31 cellular contexts compared by ENCODE assay signal in genomic region chr18:42619771-42620170, GRCh38.
"Had no signal": no experiment of that assay in that cellular context is flagged by ENCODE, and none has a peak within 500 bp of the region (broad histone marks: within the 10 kb centered on the region; RNA-seq: fewer than 3 reads in every experiment).

No MANE protein-coding gene starts in this region.

- H3K27me3 ChIP-seq: ascending aorta, cardiac muscle cell had no signal

- H3K9me3 ChIP-seq: ascending aorta had no signal

- H3K27ac ChIP-seq: ascending aorta, cardiac muscle cell, WERI-Rb-1 had no signal

- DNase-seq: activated CD4-positive, alpha-beta memory T cell treated with anti-CD3 and anti-CD28 coated beads, Interleukin-2, amount 10 ng/mL, durations not matched to agents 7 days and 5 days; activated CD4-positive, alpha-beta T cell treated with anti-CD3 and anti-CD28 coated beads for 1 hour; activated CD4-positive, alpha-beta T cell treated with anti-CD3 and anti-CD28 coated beads for 36 hours; activated CD4-positive, alpha-beta T cell treated with anti-CD3 and anti-CD28 coated beads for 48 hours; activated CD4-positive, alpha-beta T cell treated with anti-CD3 and anti-CD28 coated beads, Interleukin-2, amount 10 ng/mL, durations not matched to agents 7 days and 5 days; activated CD4-positive, alpha-beta T cell treated with anti-CD3 and anti-CD28 coated beads, Interleukin-2, amount 50 U/mL, for 48 hours; activated CD4-positive, CD25-positive, alpha-beta regulatory T cell; activated CD8-positive, alpha-beta memory T cell treated with anti-CD3 and anti-CD28 coated beads for 24 hours; activated CD8-positive, alpha-beta memory T cell treated with anti-CD3 and anti-CD28 coated beads, Interleukin-2, amount 10 ng/mL, durations not matched to agents 7 days and 5 days; activated CD8-positive, alpha-beta memory T cell treated with anti-CD3 and anti-CD28 coated beads, Interleukin-2, amount 50 U/mL, for 48 hours; activated CD8-positive, alpha-beta T cell treated with anti-CD3 and anti-CD28 coated beads, Interleukin-2, amount 10 ng/mL, durations not matched to agents 7 days and 5 days; activated effector memory CD4-positive, alpha-beta T cell treated with Interleukin-2 at 50 U/mL for 16 hours; activated gamma-delta T cell; activated naive CD4-positive, alpha-beta T cell treated with anti-CD3 and anti-CD28 coated beads, Interleukin-2, amount 10 ng/mL, durations not matched to agents 7 days and 5 days; activated naive CD4-positive, alpha-beta T cell treated with Interleukin-2 at 50 U/mL for 16 hours; activated naive CD8-positive, alpha-beta T cell treated with anti-CD3 and anti-CD28 coated beads, Interleukin-2, amount 10 ng/mL, durations not matched to agents 7 days and 5 days; activated naive CD8-positive, alpha-beta T cell treated with anti-CD3 and anti-CD28 coated beads, Interleukin-2, amount 50 U/mL, for 24 hours; activated T-cell treated with anti-CD3 and anti-CD28 coated beads, Interleukin-2, amount 50 U/mL, for 24 hours; activated T-cell treated with anti-CD3 and anti-CD28 coated beads, Interleukin-2, amount 50 U/mL, for 48 hours; amygdala; anterior cingulate cortex; caudate nucleus; cerebellar nuclear complex; T-helper 1 cell; T-helper 2 cell; T-helper 9 cell; WERI-Rb-1 had no signal

- H3K36me3 ChIP-seq: ascending aorta, cardiac muscle cell, WERI-Rb-1 had no signal

- FAIRE-seq: bronchial epithelial cell, TTC549 had no signal

- H3K4me3 ChIP-seq: ascending aorta, cardiac muscle cell had no signal

- H3K4me1 ChIP-seq: ascending aorta had no signal
